In the genomic region with DNA sequence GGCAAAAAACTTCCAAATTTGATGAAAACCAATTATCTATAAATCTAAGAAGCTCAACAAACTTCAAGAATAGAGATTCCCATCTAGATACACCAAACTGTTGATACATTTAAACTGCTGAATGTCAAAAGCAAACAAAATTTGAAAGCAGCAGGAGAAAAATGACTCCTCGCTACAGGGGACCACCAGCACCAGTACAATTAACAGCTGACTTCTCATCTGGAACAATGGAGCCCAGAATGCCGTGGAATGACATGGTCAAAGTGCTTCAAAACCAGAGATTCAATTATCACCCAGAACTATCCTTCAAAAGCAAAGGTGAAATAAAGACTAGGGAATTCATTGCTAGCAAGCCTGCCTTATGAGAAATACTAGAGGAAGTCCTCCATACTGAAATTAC, we compare ENCODE assay signal across 22 cellular contexts. TPM values are rescaled to one million over a fixed set of nuclear protein-coding genes. Genes with fewer than 3 reads are reported as not detected.
DNase-seq lines count a peak whose midpoint lies in the region; ATAC-seq, FAIRE-seq and TF ChIP-seq lines count a peak whose summit lies in the region.
"Had no signal": no experiment of that assay in that cellular context is flagged by ENCODE, and none has a peak within 500 bp of the region (broad histone marks: within the 10 kb centered on the region; RNA-seq: fewer than 3 reads in every experiment).

No MANE protein-coding gene starts in this region.

- no peak for FAIRE-seq in D721Med (lab: Jason Lieb, UNC)
- FAIRE-seq: kidney had no signal

- CTCF ChIA-PET in CD8-positive, alpha-beta memory T cell (lab: Charles Lee) = interaction anchor here (1.1 to 3.2 kb wide), 3 partner anchors 138 to 204 kb away, joined by 5 to 19 read pairs (median 6); no protein-coding TSS in a partner anchor

- H3K4me1 Mint-ChIP-seq in activated T-cell treated with anti-CD3 and anti-CD28 coated beads, Interleukin-2, amount 50 U/mL, for 24 hours (ENCODE audit: low read depth) = peaks cover 56% of the 10 kb centered on the region
- H3K4me1 Mint-ChIP-seq in activated T-cell treated with anti-CD3 and anti-CD28 coated beads, Interleukin-2, amount 50 U/mL, for 4 hours (ENCODE audit: low read depth) = peaks cover 32% of the 10 kb centered on the region
- H3K4me1 Mint-ChIP-seq in CD8-positive, alpha-beta memory T cell = peaks cover 35 to 59% (median 55%) of the 10 kb centered on the region in 3 donors
- H3K4me1 Mint-ChIP-seq in activated T-helper 17 cell treated with anti-CD3 and anti-CD28 coated beads, Interleukin-2, amount 50 U/mL, for 72 hours = peaks cover 27% of the 10 kb centered on the region
- H3K4me1 Mint-ChIP-seq in naive thymus-derived CD8-positive, alpha-beta T cell = peaks cover 11 to 28% (median 17%) of the 10 kb centered on the region in 4 donors

- H3K4me3 Mint-ChIP-seq in activated T-cell treated with anti-CD3 and anti-CD28 coated beads, Interleukin-2, amount 50 U/mL, for 24 hours = no peak overlapping the region
- H3K4me3 Mint-ChIP-seq in activated T-cell treated with anti-CD3 and anti-CD28 coated beads, Interleukin-2, amount 50 U/mL, for 4 hours = no peak overlapping the region
- no peak overlapping the region for H3K4me3 Mint-ChIP-seq in CD8-positive, alpha-beta memory T cell
- no peak overlapping the region for H3K4me3 Mint-ChIP-seq in activated T-helper 17 cell treated with anti-CD3 and anti-CD28 coated beads, Interleukin-2, amount 50 U/mL, for 72 hours
- no peak overlapping the region for H3K4me3 Mint-ChIP-seq in naive thymus-derived CD8-positive, alpha-beta T cell

- DNase-seq in activated T-cell treated with anti-CD3 and anti-CD28 coated beads, Interleukin-2, amount 50 U/mL, for 24 hours = no peak
- DNase-seq in activated T-cell treated with anti-CD3 and anti-CD28 coated beads, Interleukin-2, amount 50 U/mL, for 4 hours = no peak
- DNase-seq in CD8-positive, alpha-beta memory T cell = no peak
- no peak for DNase-seq in naive thymus-derived CD8-positive, alpha-beta T cell
- DNase-seq in NCI-H2029 treated with DMSO at 0.1 percent for 48 hours (lab: John Stamatoyannopoulos, UW) = no peak
- DNase-seq in D721Med (ENCODE audit: insufficient read length, low spot score) = no peak
- no peak for DNase-seq in stimulated activated CD4-positive, alpha-beta T cell treated with anti-CD3 and anti-CD28 coated beads, Interleukin-2, amount 100 ng/mL, for 48 hours
- DNase-seq: activated CD4-positive, alpha-beta T cell treated with anti-CD3 and anti-CD28 coated beads, Interleukin-2, amount 50 U/mL, for 4 hours; C1 segment of cervical spinal cord; colonic mucosa; DMS 273 treated with DMSO at 0.1 percent for 48 hours; GOT3; kidney; NCI-H1417 treated with DMSO at 0.1 percent for 48 hours; NCI-H510A; right cardiac atrium; upper lobe of right lung had no signal

- H3K27ac Mint-ChIP-seq in activated T-cell treated with anti-CD3 and anti-CD28 coated beads, Interleukin-2, amount 50 U/mL, for 24 hours = peak overlapping the region; percentile 75
- H3K27ac Mint-ChIP-seq in CD8-positive, alpha-beta memory T cell = peak overlapping the region; percentile 0 to 85 (median 45)
- H3K27ac Mint-ChIP-seq in activated T-helper 17 cell treated with anti-CD3 and anti-CD28 coated beads, Interleukin-2, amount 50 U/mL, for 72 hours = peak overlapping the region; percentile 66
- H3K27ac Mint-ChIP-seq in naive thymus-derived CD8-positive, alpha-beta T cell = peak overlapping the region in 6 of 10 donors; percentile 33 to 91 (median 72)

- H3K4me3 ChIP-seq in CD8-positive, alpha-beta memory T cell (ENCODE audit: low read length) = no peak overlapping the region
- H3K4me3 ChIP-seq: colonic mucosa, lung, upper lobe of right lung had no signal

- H3K4me1 ChIP-seq in CD8-positive, alpha-beta memory T cell (ENCODE audit: insufficient read depth, low read length) = peaks cover 11% of the 10 kb centered on the region

- no peaks in the 10 kb centered on the region for H3K9me3 Mint-ChIP-seq in activated T-cell treated with anti-CD3 and anti-CD28 coated beads, Interleukin-2, amount 50 U/mL, for 24 hours
- H3K9me3 Mint-ChIP-seq in activated T-cell treated with anti-CD3 and anti-CD28 coated beads, Interleukin-2, amount 50 U/mL, for 4 hours = no peaks in the 10 kb centered on the region
- H3K9me3 Mint-ChIP-seq in CD8-positive, alpha-beta memory T cell = no peaks in the 10 kb centered on the region
- no peaks in the 10 kb centered on the region for H3K9me3 Mint-ChIP-seq in activated T-helper 17 cell treated with anti-CD3 and anti-CD28 coated beads, Interleukin-2, amount 50 U/mL, for 72 hours
- H3K9me3 Mint-ChIP-seq in naive thymus-derived CD8-positive, alpha-beta T cell = no peaks in the 10 kb centered on the region
- H3K9me3 Mint-ChIP-seq: IgD-negative memory B cell had no signal

- peaks cover 92% of the 10 kb centered on the region for H3K36me3 Mint-ChIP-seq in activated T-cell treated with anti-CD3 and anti-CD28 coated beads, Interleukin-2, amount 50 U/mL, for 24 hours (ENCODE audit: low read depth)
- peaks cover 37% of the 10 kb centered on the region for H3K36me3 Mint-ChIP-seq in activated T-cell treated with anti-CD3 and anti-CD28 coated beads, Interleukin-2, amount 50 U/mL, for 4 hours (ENCODE audit: insufficient read depth)
- H3K36me3 Mint-ChIP-seq in CD8-positive, alpha-beta memory T cell = peaks cover 0 to 74% (median 13%) of the 10 kb centered on the region in 3 donors
- H3K36me3 Mint-ChIP-seq in activated T-helper 17 cell treated with anti-CD3 and anti-CD28 coated beads, Interleukin-2, amount 50 U/mL, for 72 hours (ENCODE audit: low read depth) = peaks cover 99% of the 10 kb centered on the region
- peaks cover 0 to 60% (median 21%) of the 10 kb centered on the region in 3 donors for H3K36me3 Mint-ChIP-seq in naive thymus-derived CD8-positive, alpha-beta T cell

- no peaks in the 10 kb centered on the region for H3K27me3 Mint-ChIP-seq in activated T-cell treated with anti-CD3 and anti-CD28 coated beads, Interleukin-2, amount 50 U/mL, for 24 hours
- no peaks in the 10 kb centered on the region for H3K27me3 Mint-ChIP-seq in activated T-cell treated with anti-CD3 and anti-CD28 coated beads, Interleukin-2, amount 50 U/mL, for 4 hours (ENCODE audit: low read depth)
- H3K27me3 Mint-ChIP-seq in CD8-positive, alpha-beta memory T cell = no peaks in the 10 kb centered on the region
- H3K27me3 Mint-ChIP-seq in activated T-helper 17 cell treated with anti-CD3 and anti-CD28 coated beads, Interleukin-2, amount 50 U/mL, for 72 hours = no peaks in the 10 kb centered on the region
- no peaks in the 10 kb centered on the region for H3K27me3 Mint-ChIP-seq in naive thymus-derived CD8-positive, alpha-beta T cell
- H3K27me3 Mint-ChIP-seq: IgD-negative memory B cell had no signal

- peaks cover 20% of the 10 kb centered on the region for H3K36me3 ChIP-seq in CD8-positive, alpha-beta memory T cell (ENCODE audit: insufficient read depth, low read length)
- H3K36me3 ChIP-seq: colonic mucosa had no signal

- H3K27ac ChIP-seq in CD8-positive, alpha-beta memory T cell (ENCODE audit: low read depth, low read length) = no peak overlapping the region
- H3K27ac ChIP-seq: colonic mucosa, upper lobe of right lung, VCaP had no signal

- POLR2A ChIA-PET in CD8-positive, alpha-beta memory T cell (lab: Charles Lee) = interaction anchor here (0.8 kb wide), 1 partner anchor 9 kb away, joined by 3 read pairs; no protein-coding TSS in a partner anchor
- POLR2A ChIA-PET in naive thymus-derived CD8-positive, alpha-beta T cell (lab: Charles Lee) = interaction anchor here (4.1 kb wide), 1 partner anchor 11 kb away, joined by 29 read pairs; a partner anchor contains a TSS

- no peak for TF ChIP-seq CTCF in D721Med (IDR thresholded peaks at IDR 0.05; ENCODE audit: insufficient read depth, missing control alignments)

- no peak for ATAC-seq in activated T-cell treated with anti-CD3 and anti-CD28 coated beads, Interleukin-2, amount 50 U/mL, for 4 hours
- no peak for ATAC-seq in activated T-helper 17 cell treated with anti-CD3 and anti-CD28 coated beads, Interleukin-2, amount 50 U/mL, for 72 hours (replicated peaks)
- no peak for ATAC-seq in naive thymus-derived CD8-positive, alpha-beta T cell
- ATAC-seq: Panc1, right cardiac atrium, upper lobe of right lung had no signal

- H3K27me3 ChIP-seq in CD8-positive, alpha-beta memory T cell (ENCODE audit: insufficient read depth, low read length, poor library complexity, severe bottlenecking) = no peaks in the 10 kb centered on the region
- H3K27me3 ChIP-seq: colonic mucosa, upper lobe of right lung had no signal

- H3K9me3 ChIP-seq in CD8-positive, alpha-beta memory T cell (ENCODE audit: low read length) = no peaks in the 10 kb centered on the region
- H3K9me3 ChIP-seq: colonic mucosa, upper lobe of right lung had no signal

RNA-seq across cellular contexts. Expression of a gene that starts 11.6 kb away (rescaled TPM):
- 100 to 1,000 TPM; 431 to 454 (median 451) TPM for total RNA-seq in activated T-cell treated with anti-CD3 and anti-CD28 coated beads, Interleukin-2, amount 50 U/mL, for 4 hours
- 100 to 1,000 TPM; 378 to 381 TPM for total RNA-seq in CD8-positive, alpha-beta memory T cell
- 200 TPM for polyA plus RNA-seq in CD8-positive, alpha-beta memory T cell
- total RNA-seq in activated T-helper 17 cell treated with anti-CD3 and anti-CD28 coated beads, Interleukin-2, amount 50 U/mL, for 72 hours = 100 to 1,000 TPM; 199 to 366 TPM
- 100 to 1,000 TPM; 288 to 291 TPM for total RNA-seq in naive thymus-derived CD8-positive, alpha-beta T cell
- 100 to 1,000 TPM; 164 to 172 (median 169) TPM for polyA plus RNA-seq in naive thymus-derived CD8-positive, alpha-beta T cell

RNA-seq across cellular contexts. Expression of a gene that starts 38.5 kb away (rescaled TPM):
- total RNA-seq in activated T-cell treated with anti-CD3 and anti-CD28 coated beads, Interleukin-2, amount 50 U/mL, for 4 hours = 10 to 100 TPM; 34.2 to 45.7 (median 39.3) TPM
- 10 to 100 TPM; 40.6 to 45.2 TPM for total RNA-seq in CD8-positive, alpha-beta memory T cell
- polyA plus RNA-seq in CD8-positive, alpha-beta memory T cell = 11.9 TPM
- total RNA-seq in activated T-helper 17 cell treated with anti-CD3 and anti-CD28 coated beads, Interleukin-2, amount 50 U/mL, for 72 hours = 10 to 100 TPM; 18.6 to 28.4 TPM
- total RNA-seq in naive thymus-derived CD8-positive, alpha-beta T cell = 10 to 100 TPM; 12.0 to 13.7 TPM
- 10 to 100 TPM in 1 of 3 donors, 1 to 10 TPM in 2; 6.8 to 11.6 (median 8.3) TPM for polyA plus RNA-seq in naive thymus-derived CD8-positive, alpha-beta T cell
